In the genomic region with DNA sequence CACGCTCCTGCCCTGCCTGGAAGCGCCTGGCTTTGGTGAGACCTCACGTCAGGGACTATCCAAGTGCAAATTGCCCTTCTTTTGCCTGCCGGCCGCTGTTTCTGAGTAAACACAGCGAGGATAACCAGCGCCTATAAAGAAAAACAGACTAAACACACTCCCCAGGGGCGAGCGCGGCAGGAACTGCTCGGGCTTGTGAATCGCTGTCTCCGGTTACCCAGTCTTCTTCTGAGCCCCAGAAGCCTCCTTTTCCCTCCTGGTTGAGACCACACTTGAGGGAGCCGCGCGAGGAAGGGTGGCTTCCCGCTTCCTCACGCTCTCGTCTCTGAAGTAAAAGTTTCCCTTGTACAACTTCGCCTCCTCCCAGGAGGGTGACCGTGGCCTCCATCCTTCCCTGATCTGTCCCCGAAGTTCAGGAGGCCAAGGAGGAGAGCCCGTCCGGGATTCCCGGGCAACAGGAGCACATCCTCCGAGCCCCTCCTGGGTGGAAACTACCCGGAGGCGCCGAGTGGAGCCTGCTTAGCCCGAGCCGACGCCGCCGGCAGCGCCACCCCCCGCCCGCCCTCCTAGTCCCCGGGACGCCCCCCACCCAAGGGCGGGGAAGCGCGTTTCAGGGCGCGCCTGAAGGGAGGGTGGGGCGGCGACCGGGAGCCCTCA, we compare ENCODE assay signal across 11 cellular contexts. TPM values are rescaled to one million over a fixed set of nuclear protein-coding genes. Genes with fewer than 3 reads are reported as not detected.
A peak's percentile ranks its signal among the peaks of the same experiment; 100 is the strongest.
DNase-seq lines count a peak whose midpoint lies in the region; ATAC-seq, FAIRE-seq and TF ChIP-seq lines count a peak whose summit lies in the region.
"Had no signal": no experiment of that assay in that cellular context is flagged by ENCODE, and none has a peak within 500 bp of the region (broad histone marks: within the 10 kb centered on the region; RNA-seq: fewer than 3 reads in every experiment).

No MANE protein-coding gene starts in this region.

- H3K4me1 ChIP-seq in astrocyte (ENCODE audit: insufficient read depth, low read length) (no peaks in the 10 kb centered on the region), spleen (peaks cover 0 to 11% (median 7%) of the 10 kb centered on the region in 6 donors)

- TF ChIP-seq POLR2A in spleen (IDR thresholded peaks at IDR 0.05): no peak

- ATAC-seq in activated naive CD8-positive, alpha-beta T cell treated with anti-CD3 and anti-CD28 coated beads, Interleukin-2, amount 50 U/mL, for 24 hours: no peak

- peak overlapping the region; percentile 67 for H3K4me2 ChIP-seq in astrocyte (ENCODE audit: low read length)

- no peaks in the 10 kb centered on the region for H3K36me3 ChIP-seq in astrocyte (ENCODE audit: insufficient read depth, low read length)
- no peaks in the 10 kb centered on the region for H3K36me3 ChIP-seq in spleen

- TF ChIP-seq CTCF in astrocyte (IDR thresholded peaks at IDR 0.05; ENCODE audit: insufficient read depth, low read depth, low read length): no peak
- no peak for TF ChIP-seq CTCF in spleen (IDR thresholded peaks at IDR 0.05 in 8 of 11, conservative IDR thresholded peaks at IDR 0.05 in 3 of 11)

- peaks cover 8% of the 10 kb centered on the region for H3K27me3 ChIP-seq in astrocyte (ENCODE audit: insufficient read depth, low read length)
- H3K27me3 ChIP-seq in spleen (replicated peaks in 1 of 7): peaks cover 0 to 50% (median 18%) of the 10 kb centered on the region in 7 donors

- DNase-seq in NCI-H1105 (lab: John Stamatoyannopoulos, UW): peak; percentile 19
- DNase-seq in NCI-H1105 treated with DMSO at 0.1 percent for 48 hours (lab: John Stamatoyannopoulos, UW): no peak
- no peak for DNase-seq in astrocyte (ENCODE audit: low read depth)
- peak; percentile 8 for DNase-seq in iPS-NIHi11 (ENCODE audit: low spot score)
- DNase-seq in spleen: no peak
- no peak for DNase-seq in NCI-H345 (lab: John Stamatoyannopoulos, UW)
- DNase-seq in activated naive CD8-positive, alpha-beta T cell treated with anti-CD3 and anti-CD28 coated beads, Interleukin-2, amount 50 U/mL, for 24 hours: no peak
- DNase-seq in activated CD4-positive, alpha-beta T cell treated with anti-CD3 and anti-CD28 coated beads, Interleukin-2, amount 50 U/mL, for 48 hours: no peak
- DNase-seq: midbrain, NCI-H2029 had no signal

- H3K4me3 ChIP-seq in astrocyte (ENCODE audit: insufficient read depth, low read depth, low read length) (no peak overlapping the region), spleen (peak overlapping the region in 5 of 8 donors; percentile 6 to 53 (median 20))

- intact Hi-C loops in spleen (cut with DNase I; ENCODE audit: low total_unique reads): no loop called here

- WGBS in spleen, 5 donors: 4 to 7% (median 5%) methylated on average over 34 to 47 of the region's 47 CpGs

- no peak overlapping the region for H2AFZ ChIP-seq in astrocyte (ENCODE audit: low read depth, low read length)

- peaks cover 4% of the 10 kb centered on the region for H3K4me1 Mint-ChIP-seq in astrocyte (ENCODE audit: low read depth, unreplicated experiment)
- H3K4me1 Mint-ChIP-seq in activated naive CD8-positive, alpha-beta T cell treated with anti-CD3 and anti-CD28 coated beads, Interleukin-2, amount 50 U/mL, for 24 hours: no peaks in the 10 kb centered on the region

- H3K79me2 ChIP-seq in astrocyte (ENCODE audit: insufficient read depth, low read length): no peaks in the 10 kb centered on the region

- H3K9ac ChIP-seq in astrocyte (ENCODE audit: low read length): no peak overlapping the region

- H4K20me1 ChIP-seq in astrocyte (ENCODE audit: insufficient read depth, low read length): no peaks in the 10 kb centered on the region

- no peak for FAIRE-seq in astrocyte (lab: Jason Lieb, UNC)
- FAIRE-seq: A204.1 had no signal

- no peak overlapping the region for H3K27ac Mint-ChIP-seq in astrocyte (ENCODE audit: unreplicated experiment)
- no peak overlapping the region for H3K27ac Mint-ChIP-seq in activated naive CD8-positive, alpha-beta T cell treated with anti-CD3 and anti-CD28 coated beads, Interleukin-2, amount 50 U/mL, for 24 hours

- H3K9me3 ChIP-seq in astrocyte (ENCODE audit: insufficient read depth, low read depth, low read length) (no peaks in the 10 kb centered on the region), spleen (peaks cover 0 to 17% (median 0%) of the 10 kb centered on the region in 8 donors)

- H3K27ac ChIP-seq in astrocyte (ENCODE audit: low read depth, low read length) (no peak overlapping the region), spleen (no peak overlapping the region)

- H3K4me3 Mint-ChIP-seq in astrocyte (ENCODE audit: unreplicated experiment): peak overlapping the region; percentile 34
- no peak overlapping the region for H3K4me3 Mint-ChIP-seq in activated naive CD8-positive, alpha-beta T cell treated with anti-CD3 and anti-CD28 coated beads, Interleukin-2, amount 50 U/mL, for 24 hours

- no peaks in the 10 kb centered on the region for H3K36me3 Mint-ChIP-seq in astrocyte (ENCODE audit: low read depth, unreplicated experiment)
- H3K36me3 Mint-ChIP-seq in activated naive CD8-positive, alpha-beta T cell treated with anti-CD3 and anti-CD28 coated beads, Interleukin-2, amount 50 U/mL, for 24 hours (ENCODE audit: low read depth): peaks cover 5% of the 10 kb centered on the region

- peaks cover 27% of the 10 kb centered on the region for H3K27me3 Mint-ChIP-seq in astrocyte (ENCODE audit: low read depth, unreplicated experiment)
- peaks cover 31% of the 10 kb centered on the region for H3K27me3 Mint-ChIP-seq in activated naive CD8-positive, alpha-beta T cell treated with anti-CD3 and anti-CD28 coated beads, Interleukin-2, amount 50 U/mL, for 24 hours

- peaks cover 4% of the 10 kb centered on the region for H3K9me3 Mint-ChIP-seq in astrocyte (ENCODE audit: unreplicated experiment)
- peaks cover 8% of the 10 kb centered on the region for H3K9me3 Mint-ChIP-seq in activated naive CD8-positive, alpha-beta T cell treated with anti-CD3 and anti-CD28 coated beads, Interleukin-2, amount 50 U/mL, for 24 hours

RNA-seq across cellular contexts. Expression of gene HCN1, which starts 1.0 kb away (rescaled TPM):
- 0.11 and 0.17 TPM in 2 replicates for total RNA-seq in astrocyte
- not detected for total RNA-seq in spleen
- not detected for polyA plus RNA-seq in spleen

Comparison
In these comparisons a context has a peak if more than half of its experiments do, and no peak if none do; other contexts are left out.
1. DNase-seq: peak in NCI-H1105 (single experiment) and iPS-NIHi11 (single experiment); none in NCI-H1105 treated with DMSO at 0.1 percent for 48 hours (single experiment), astrocyte (single experiment), spleen (single experiment), NCI-H345 (single experiment), activated naive CD8-positive, alpha-beta T cell treated with anti-CD3 and anti-CD28 coated beads, Interleukin-2, amount 50 U/mL, for 24 hours (single experiment) and activated CD4-positive, alpha-beta T cell treated with anti-CD3 and anti-CD28 coated beads, Interleukin-2, amount 50 U/mL, for 48 hours (0 of 2).